Comparison of ENCODE assay signal across 10 cellular contexts in the genomic region with DNA sequence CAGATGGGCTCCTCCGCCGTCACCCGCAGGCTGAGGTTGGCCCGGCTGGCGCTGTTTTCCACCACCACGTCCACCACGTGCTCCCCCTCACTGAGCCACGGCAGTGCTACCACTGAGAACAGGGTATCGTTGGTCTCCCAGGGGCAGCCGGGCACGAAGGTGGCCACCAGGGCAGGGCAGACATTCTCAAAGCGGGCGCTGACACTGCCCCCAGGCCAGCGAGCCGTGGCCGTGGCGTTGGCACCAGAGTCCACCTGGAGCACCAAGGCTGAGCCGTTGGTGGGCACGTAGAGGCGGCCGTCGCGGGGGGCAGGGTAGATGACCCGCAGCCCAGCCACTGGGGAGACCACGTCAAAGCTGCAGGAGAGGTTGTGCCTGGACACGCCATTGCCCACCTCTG. TPM values are rescaled to one million over a fixed set of nuclear protein-coding genes. Genes with fewer than 3 reads are reported as not detected.
A peak's percentile ranks its signal among the peaks of the same experiment; 100 is the strongest.
DNase-seq lines count a peak whose midpoint lies in the region; ATAC-seq and TF ChIP-seq lines count a peak whose summit lies in the region.
"Not testable (repeated sequence)": the region's sequence is repeated elsewhere in the genome, so short reads cannot be mapped to it uniquely, and the experiment has no call there.
"Had no signal": no experiment of that assay in that cellular context is flagged by ENCODE, and none has a peak within 500 bp of the region (broad histone marks: within the 10 kb centered on the region; RNA-seq: fewer than 3 reads in every experiment).

No MANE protein-coding gene starts in this region.

- peaks cover 23% of the 10 kb centered on the region for H3K79me2 ChIP-seq in osteoblast (ENCODE audit: insufficient read depth, low read length)

- TF ChIP-seq CTCF in HEK293 (tag by site-specific recombination; IDR thresholded peaks at IDR 0.05); osteoblast (IDR thresholded peaks at IDR 0.05; ENCODE audit: extremely low read depth, low read depth, low read length); psoas muscle (IDR thresholded peaks at IDR 0.05); gastrocnemius medialis (IDR thresholded peaks at IDR 0.05 in 4 of 5, conservative IDR thresholded peaks at IDR 0.05 in 1 of 5): not testable (repeated sequence)

- 84 to 87% (median 86%) methylated on average over 21 to 26 of the region's 26 CpGs for WGBS in psoas muscle, 3 donors

- not testable (repeated sequence) for ATAC-seq in psoas muscle, gastrocnemius medialis

- H3K9me3 ChIP-seq in HEK293 (ENCODE audit: control insufficient read depth, insufficient read depth, low read depth, low read length); osteoblast (ENCODE audit: low read depth, low read length); psoas muscle; gastrocnemius medialis; skeletal muscle tissue (ENCODE audit: control insufficient read depth in 3 of 3, low read length in 3 of 3): not testable (repeated sequence)

- POLR2A ChIA-PET in HEK293 (lab: Yijun Ruan, JAX) = not testable (repeated sequence)

- not testable (repeated sequence) for H3K4me3 ChIP-seq in HEK293 (ENCODE audit: low read depth, low read length); osteoblast (ENCODE audit: insufficient read depth, low read length); psoas muscle; gastrocnemius medialis; skeletal muscle tissue (ENCODE audit: low read length in 3 of 3)

- CTCF ChIA-PET in HEK293 (lab: Yijun Ruan, JAX) = not testable (repeated sequence)

- not testable (repeated sequence) for H3K4me2 ChIP-seq in osteoblast (ENCODE audit: insufficient read depth, low read length)

- H3K27ac ChIP-seq in HEK293 (ENCODE audit: extremely low read depth, low read depth, low read length); osteoblast (ENCODE audit: low read depth, low read length): not testable (repeated sequence)
- peak overlapping the region; percentile 63 for H3K27ac ChIP-seq in psoas muscle
- peak overlapping the region in 3 of 4 donors; percentile 18 to 83 (median 63) for H3K27ac ChIP-seq in gastrocnemius medialis
- peak overlapping the region; percentile 19 for H3K27ac ChIP-seq in skeletal muscle tissue (ENCODE audit: low read depth, low read length)

- peaks cover 0 to 19% of the 10 kb centered on the region in 2 experiments; a peak in 1 of 3 replicates for H3K36me3 ChIP-seq in HEK293 (ENCODE audit: control insufficient read depth in 2 of 2, insufficient read depth in 1 of 2, low read length in 2 of 2)
- H3K36me3 ChIP-seq in osteoblast (ENCODE audit: insufficient read depth, low read length) = not testable (repeated sequence)
- peaks cover 0 to 47% of the 10 kb centered on the region in 2 donors for H3K36me3 ChIP-seq in psoas muscle (ENCODE audit: insufficient read depth in 1 of 2, low read depth in 1 of 2)
- peaks cover 0 to 43% of the 10 kb centered on the region in 2 donors for H3K36me3 ChIP-seq in gastrocnemius medialis
- H3K36me3 ChIP-seq in skeletal muscle tissue (ENCODE audit: control insufficient read depth in 3 of 3, insufficient read depth in 3 of 3, low read length in 3 of 3) = peaks cover 8 to 18% (median 13%) of the 10 kb centered on the region in 3 donors

- H2AFZ ChIP-seq in osteoblast (ENCODE audit: low read length) = not testable (repeated sequence)

- H3K4me1 ChIP-seq in HEK293 (ENCODE audit: control insufficient read depth, insufficient read depth, low read length); osteoblast (ENCODE audit: insufficient read depth, low read length); psoas muscle: not testable (repeated sequence)
- H3K4me1 ChIP-seq in gastrocnemius medialis (peaks cover 18 to 24% of the 10 kb centered on the region in 2 donors), skeletal muscle tissue (ENCODE audit: control insufficient read depth in 3 of 3, insufficient read depth in 3 of 3, low read length in 3 of 3) (peaks cover 5 to 13% (median 13%) of the 10 kb centered on the region in 3 donors)

- intact Hi-C loops in psoas muscle (cut with DNase I); gastrocnemius medialis (cut with DNase I; ENCODE audit: low total_unique reads): not testable (repeated sequence)

- TF ChIP-seq POLR2A in gastrocnemius medialis (IDR thresholded peaks at IDR 0.05) = not testable (repeated sequence)

- peak overlapping the region in 2 of 3 donors; percentile 20 to 70 for H3K9ac ChIP-seq in skeletal muscle tissue (ENCODE audit: low read depth in 1 of 3, low read length in 3 of 3)

- H4K20me1 ChIP-seq in osteoblast (ENCODE audit: insufficient read depth, low read length) = not testable (repeated sequence)

- peak; percentile 42 for DNase-seq in osteoblast (ENCODE audit: insufficient read length, low spot score, missing footprints)
- DNase-seq in psoas muscle, gastrocnemius medialis: not testable (repeated sequence)

- not testable (repeated sequence) for H3K27me3 ChIP-seq in osteoblast (ENCODE audit: insufficient read depth, low read length); psoas muscle (ENCODE audit: insufficient read depth in 3 of 3, low read length in 2 of 3); gastrocnemius medialis; skeletal muscle tissue (ENCODE audit: control insufficient read depth in 3 of 3, insufficient read depth in 3 of 3, low read length in 3 of 3)

- in situ Hi-C loops in gastrocnemius medialis (cut with MboI; ENCODE audit: low sequenced_read_pairs in 4 of 4) = not testable (repeated sequence)

TF ChIP-seq in HEK293, 187 proteins besides CTCF, POLR2A, EP300 and RAD21:
- TF ChIP-seq, protein P1, sequence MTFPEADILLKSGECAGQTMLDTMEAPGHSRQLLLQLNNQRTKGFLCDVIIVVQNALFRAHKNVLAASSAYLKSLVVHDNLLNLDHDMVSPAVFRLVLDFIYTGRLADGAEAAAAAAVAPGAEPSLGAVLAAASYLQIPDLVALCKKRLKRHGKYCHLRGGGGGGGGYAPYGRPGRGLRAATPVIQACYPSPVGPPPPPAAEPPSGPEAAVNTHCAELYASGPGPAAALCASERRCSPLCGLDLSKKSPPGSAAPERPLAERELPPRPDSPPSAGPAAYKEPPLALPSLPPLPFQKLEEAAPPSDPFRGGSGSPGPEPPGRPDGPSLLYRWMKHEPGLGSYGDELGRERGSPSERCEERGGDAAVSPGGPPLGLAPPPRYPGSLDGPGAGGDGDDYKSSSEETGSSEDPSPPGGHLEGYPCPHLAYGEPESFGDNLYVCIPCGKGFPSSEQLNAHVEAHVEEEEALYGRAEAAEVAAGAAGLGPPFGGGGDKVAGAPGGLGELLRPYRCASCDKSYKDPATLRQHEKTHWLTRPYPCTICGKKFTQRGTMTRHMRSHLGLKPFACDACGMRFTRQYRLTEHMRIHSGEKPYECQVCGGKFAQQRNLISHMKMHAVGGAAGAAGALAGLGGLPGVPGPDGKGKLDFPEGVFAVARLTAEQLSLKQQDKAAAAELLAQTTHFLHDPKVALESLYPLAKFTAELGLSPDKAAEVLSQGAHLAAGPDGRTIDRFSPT (tag by site-specific recombination; IDR thresholded peaks at IDR 0.05) = peak; percentile 59; the same call in 1 of the 2 replicates

RNA-seq across cellular contexts. Expression of gene PKD1, which starts 21.5 kb away (rescaled TPM):
- total RNA-seq in osteoblast = 139 and 180 TPM in 2 replicates
- total RNA-seq in psoas muscle = 100 to 1,000 TPM in 1 of 4 donors, 10 to 100 TPM in 3; 59.1 to 123 (median 86.0) TPM
- polyA plus RNA-seq in psoas muscle = 10 to 100 TPM; 33.9 to 93.3 (median 58.4) TPM
- 100 to 1,000 TPM; 168 to 376 (median 339) TPM for total RNA-seq in gastrocnemius medialis
- 88.7 TPM for total RNA-seq in skeletal muscle tissue

RNA-seq across cellular contexts. Expression of gene RAB26, which starts 34.2 kb away (rescaled TPM):
- total RNA-seq in osteoblast (0.36 and 0.59 TPM in 2 replicates), psoas muscle (1 to 10 TPM in 1 of 4 donors, under 1 TPM in 3; 0.32 to 1.7 (median 0.83) TPM), gastrocnemius medialis (1 to 10 TPM in 2 of 4 donors, not detected in 2; 1.3 to 4.2 TPM), skeletal muscle tissue (not detected)
- under 1 TPM; 0.17 to 0.31 (median 0.21) TPM for polyA plus RNA-seq in psoas muscle
- total RNA-seq: A172; CD4-positive, alpha-beta T cell; CD4-positive, CD25-positive, alpha-beta regulatory T cell; CD8-positive, alpha-beta T cell had no signal
- polyA plus RNA-seq: CD14-positive monocyte had no signal

RNA-seq across cellular contexts. Expression of gene TRAF7, which starts 41.4 kb away (rescaled TPM):
- total RNA-seq in osteoblast (49.5 and 56.1 TPM in 2 replicates), psoas muscle (10 to 100 TPM; 15.6 to 47.5 (median 38.9) TPM), gastrocnemius medialis (10 to 100 TPM; 39.5 to 71.4 (median 55.9) TPM), skeletal muscle tissue (24.0 TPM)
- 10 to 100 TPM; 20.8 to 39.1 (median 27.3) TPM for polyA plus RNA-seq in psoas muscle
